In the genomic region with DNA sequence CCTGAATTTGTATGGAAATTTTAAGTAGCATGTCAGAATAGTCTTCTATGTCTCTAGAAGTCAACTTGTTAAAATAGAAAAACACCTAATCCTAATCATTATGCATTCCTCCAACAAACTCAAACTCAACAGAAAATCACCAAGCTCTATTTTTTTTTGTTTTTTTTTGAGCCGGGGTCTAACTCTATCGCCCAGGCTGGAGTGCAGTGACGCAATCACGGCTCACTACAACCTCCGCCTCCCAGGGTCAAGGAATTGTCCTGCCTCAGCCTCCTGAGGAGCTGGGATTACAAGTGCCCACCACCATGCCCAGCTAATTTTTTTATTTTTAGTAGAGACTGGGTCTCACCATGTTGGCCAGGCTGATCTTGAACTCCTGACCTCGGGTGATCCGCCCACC, we compare ENCODE assay signal across 25 cellular contexts. TPM values are rescaled to one million over a fixed set of nuclear protein-coding genes. Genes with fewer than 3 reads are reported as not detected.
"Had no signal": no experiment of that assay in that cellular context is flagged by ENCODE, and none has a peak within 500 bp of the region (broad histone marks: within the 10 kb centered on the region; RNA-seq: fewer than 3 reads in every experiment).

No MANE protein-coding gene starts in this region.

- ATAC-seq: effector memory CD8-positive, alpha-beta T cell; foreskin keratinocyte; left cardiac atrium; lower lobe of right lung; natural killer cell treated with Interleukin-12 subunit alpha and Interleukin-12 subunit beta and Interleukin-15 and Interleukin-18, amount 100 ng/mL, for 72 hours; stimulated activated naive B cell treated with anti-CD40 and anti-IgM and Interleukin-4, amounts not matched to agents 10 μg/mL and 1 μg/mL and 100 μg/mL, for 72 hours; stimulated activated naive CD8-positive, alpha-beta T cell treated with anti-CD3 and anti-CD28 coated beads, Interleukin-15, amount 100 ng/mL, for 72 hours had no signal

- H3K27me3 ChIP-seq: esophagus squamous epithelium, foreskin keratinocyte, neural progenitor cell, sigmoid colon had no signal

- H3K4me1 ChIP-seq: foreskin keratinocyte, left ventricle myocardium inferior, neural progenitor cell, parathyroid adenoma, psoas muscle, sigmoid colon had no signal

- H3K4me3 ChIP-seq: esophagus squamous epithelium, left ventricle myocardium inferior, lower lobe of right lung, neural progenitor cell, psoas muscle, sigmoid colon, skin epidermis had no signal

- H3K9ac ChIP-seq: neural progenitor cell, parathyroid adenoma had no signal

- H3K4me2 ChIP-seq: neural progenitor cell had no signal

- H3K9me3 ChIP-seq: esophagus squamous epithelium, left ventricle myocardium inferior, lower lobe of right lung, psoas muscle, sigmoid colon had no signal

- H3K36me3 ChIP-seq: lower lobe of right lung, neural progenitor cell had no signal

- DNase-seq: effector memory CD8-positive, alpha-beta T cell; esophagus squamous epithelium; foreskin keratinocyte; immature natural killer cell; left cardiac atrium; left ventricle myocardium inferior; lower lobe of right lung; midbrain; occipital lobe; psoas muscle; retina; sigmoid colon; stimulated activated CD4-positive, alpha-beta T cell treated with anti-CD3 and anti-CD28 coated beads, Interleukin-2, amount 100 ng/mL, for 24 hours; stimulated activated CD4-positive, alpha-beta T cell treated with anti-CD3 and anti-CD28 coated beads, Interleukin-4, amount 100 ng/mL, for 4 hours; stimulated activated naive B cell treated with anti-CD40 and anti-IgM and Interleukin-4, amounts not matched to agents 10 μg/mL and 1 μg/mL and 100 μg/mL, for 72 hours; stimulated activated naive CD8-positive, alpha-beta T cell treated with anti-CD3 and anti-CD28 coated beads, Interleukin-15, amount 100 ng/mL, for 72 hours; trophoblast cell had no signal

- H2AFZ ChIP-seq: neural progenitor cell, parathyroid adenoma had no signal

- FAIRE-seq: keratinocyte, urothelium cell line had no signal

- H3K27ac ChIP-seq: esophagus squamous epithelium, foreskin keratinocyte, left ventricle myocardium inferior, lower lobe of right lung, neural progenitor cell, parathyroid adenoma, psoas muscle, sigmoid colon, skin epidermis had no signal

RNA-seq across cellular contexts. Expression of gene CHST5, which starts 10.4 kb away (rescaled TPM):
- total RNA-seq: epithelial cell of proximal tubule had no signal
- polyA plus RNA-seq: foreskin keratinocyte, immature natural killer cell had no signal

RNA-seq across cellular contexts. Expression of gene CHST6, which starts 51.1 kb away (rescaled TPM):
- total RNA-seq: subcutaneous adipose tissue had no signal
- polyA plus RNA-seq: immature natural killer cell had no signal
